Comparison of ENCODE assay signal across 19 cellular contexts in genomic region chr14:96383445-96383844, GRCh38. TPM values are rescaled to one million over a fixed set of nuclear protein-coding genes. Genes with fewer than 3 reads are reported as not detected.
DNase-seq lines count a peak whose midpoint lies in the region; TF ChIP-seq lines count a peak whose summit lies in the region.
"Had no signal": no experiment of that assay in that cellular context is flagged by ENCODE, and none has a peak within 500 bp of the region (broad histone marks: within the 10 kb centered on the region; RNA-seq: fewer than 3 reads in every experiment).

No MANE protein-coding gene starts in this region.

- H4K8ac ChIP-seq in mesenchymal stem cell (ENCODE audit: low read length): no peak overlapping the region

- H3K36me3 ChIP-seq in GM23248 (ENCODE audit: low read depth) (peaks cover 13% of the 10 kb centered on the region), Karpas-422 (ENCODE audit: insufficient read depth, low read length) (peaks cover 29% of the 10 kb centered on the region), mesenchymal stem cell (ENCODE audit: control insufficient read depth in 1 of 2, insufficient read depth in 2 of 2, low read depth in 1 of 2, low read length in 2 of 2) (peaks cover 7 to 60% of the 10 kb centered on the region in 2 experiments), A673 (ENCODE audit: insufficient read depth, low read length, poor library complexity, severe bottlenecking) (peaks cover 19% of the 10 kb centered on the region)

- no peak overlapping the region for H3K14ac ChIP-seq in mesenchymal stem cell (ENCODE audit: low read length in 2 of 2)

- in situ Hi-C loops in GM23248 (cut with MboI): no loop called here

- H3K4me2 ChIP-seq in GM23248 (ENCODE audit: unreplicated experiment): no peak overlapping the region
- no peak overlapping the region for H3K4me2 ChIP-seq in Karpas-422 (ENCODE audit: low read depth, low read length, poor library complexity, severe bottlenecking)
- H3K4me2 ChIP-seq in mesenchymal stem cell (ENCODE audit: low read length, poor library complexity, severe bottlenecking): no peak overlapping the region

- WGBS in GM23248 (ENCODE audit: low coverage in 1 of 2, low lambda C conversion rate in 2 of 2, missing lambda C conversion rate in 2 of 2), 2 experiments: 75 to 78% methylated on average over 2 of the region's 2 CpGs
- 75% methylated on average over 2 of the region's 2 CpGs for WGBS in mesenchymal stem cell

- no peak overlapping the region for H2AFZ ChIP-seq in GM23248
- no peak overlapping the region for H2AFZ ChIP-seq in Karpas-422 (ENCODE audit: low read length)
- H2AFZ ChIP-seq in mesenchymal stem cell (ENCODE audit: low read depth, low read length): no peak overlapping the region

- H3K4me1 ChIP-seq in GM23248 (ENCODE audit: insufficient read depth) (no peaks in the 10 kb centered on the region), Karpas-422 (ENCODE audit: low read length) (peaks cover 83% of the 10 kb centered on the region), mesenchymal stem cell (ENCODE audit: control insufficient read depth, insufficient read depth, low read depth, low read length) (no peaks in the 10 kb centered on the region), A673 (ENCODE audit: insufficient read depth, low read length, poor library complexity, severe bottlenecking) (no peaks in the 10 kb centered on the region)
- H3K4me1 ChIP-seq: SJSA1 had no signal

- H4K20me1 ChIP-seq in GM23248 (ENCODE audit: insufficient read depth) (no peaks in the 10 kb centered on the region), Karpas-422 (ENCODE audit: insufficient read depth, low read depth, low read length) (no peaks in the 10 kb centered on the region)

- H3K27ac ChIP-seq in GM23248 (no peak overlapping the region), Karpas-422 (ENCODE audit: low read length) (peak overlapping the region; percentile 92), mesenchymal stem cell (ENCODE audit: low read length, poor library complexity, severe bottlenecking) (no peak overlapping the region), A673 (ENCODE audit: low read depth, low read length, poor library complexity, severe bottlenecking) (no peak overlapping the region)
- H3K27ac ChIP-seq: SJSA1 had no signal

- H2BK15ac ChIP-seq in mesenchymal stem cell (ENCODE audit: low read depth, poor library complexity, severe bottlenecking): no peak overlapping the region

- POLR2A ChIA-PET in A673 (lab: Charles Lee; ENCODE audit: low non-redundant PET): no interaction called here

- no peaks in the 10 kb centered on the region for H3K9me3 ChIP-seq in GM23248 (ENCODE audit: low read depth)
- H3K9me3 ChIP-seq in Karpas-422 (ENCODE audit: low read length): no peaks in the 10 kb centered on the region
- H3K9me3 ChIP-seq in mesenchymal stem cell (ENCODE audit: control insufficient read depth, low read length): no peaks in the 10 kb centered on the region
- no peaks in the 10 kb centered on the region for H3K9me3 ChIP-seq in A673 (ENCODE audit: low read depth, low read length, poor library complexity, severe bottlenecking)
- H3K9me3 ChIP-seq: SJSA1 had no signal

- BruUV-seq in A673 (replicated peaks; lab: Mats Ljungman, UMichigan): no TSS peak

- H3K9me2 ChIP-seq in GM23248 (ENCODE audit: insufficient read depth) (no peaks in the 10 kb centered on the region), Karpas-422 (replicated peaks; ENCODE audit: insufficient read depth, low read length) (no peaks in the 10 kb centered on the region)

- no peak overlapping the region for H2AK5ac ChIP-seq in mesenchymal stem cell (ENCODE audit: low read length, severe bottlenecking)

- TF ChIP-seq CTCF in choroid plexus epithelial cell (conservative IDR thresholded peaks at IDR 0.05; ENCODE audit: low read depth, low read length): no peak
- TF ChIP-seq CTCF in A673 (conservative IDR thresholded peaks at IDR 0.05; ENCODE audit: low read depth, low read length): no peak

- no peak overlapping the region for H3K4ac ChIP-seq in mesenchymal stem cell (ENCODE audit: low read depth in 1 of 2, low read length in 2 of 2)

- peaks cover 11% of the 10 kb centered on the region for H3K79me1 ChIP-seq in mesenchymal stem cell (replicated peaks; ENCODE audit: low read length, poor library complexity, severe bottlenecking)

- no peak overlapping the region for H2BK5ac ChIP-seq in mesenchymal stem cell (ENCODE audit: low read depth, low read length, poor library complexity, severe bottlenecking)

- H3F3A ChIP-seq in GM23248 (ENCODE audit: insufficient read depth): no peaks in the 10 kb centered on the region

- H3K9ac ChIP-seq in GM23248: no peak overlapping the region
- H3K9ac ChIP-seq in Karpas-422 (ENCODE audit: low read length): no peak overlapping the region
- no peak overlapping the region for H3K9ac ChIP-seq in mesenchymal stem cell (ENCODE audit: low read length)

- intact Hi-C loops in A673 (cut with micrococcal nuclease; ENCODE audit: unreplicated experiment): no loop called here

- H3K4me3 ChIP-seq in GM23248 (no peak overlapping the region), Karpas-422 (ENCODE audit: low read length) (no peak overlapping the region), choroid plexus epithelial cell (ENCODE audit: low read depth, low read length) (no peak overlapping the region), mesenchymal stem cell (ENCODE audit: insufficient read depth in 1 of 2, low read depth in 1 of 2, low read length in 2 of 2) (no peak overlapping the region), A673 (ENCODE audit: low read depth, low read length, poor library complexity, severe bottlenecking) (no peak overlapping the region)
- H3K4me3 ChIP-seq: SJSA1 had no signal

- H2BK120ac ChIP-seq in mesenchymal stem cell (ENCODE audit: low read depth, low read length): no peak overlapping the region

- CTCF ChIA-PET in A673 (lab: Charles Lee): no interaction called here

- no peak overlapping the region for H2BK12ac ChIP-seq in mesenchymal stem cell (ENCODE audit: low read length in 2 of 2)

- H3K79me2 ChIP-seq in GM23248 (ENCODE audit: insufficient read depth) (no peaks in the 10 kb centered on the region), Karpas-422 (ENCODE audit: low read length) (peaks cover 34% of the 10 kb centered on the region)

- H3K18ac ChIP-seq in mesenchymal stem cell (ENCODE audit: low read depth in 1 of 2, low read length in 2 of 2): no peak overlapping the region

- DNase-seq in GM23248 (peak; percentile 6), Karpas-422 (no peak), choroid plexus epithelial cell (ENCODE audit: low read depth) (peak; percentile 21), mesenchymal stem cell (peak; percentile 29), T1000 (lab: John Stamatoyannopoulos, UW) (no peak), A673 (ENCODE audit: low spot score) (no peak)
- DNase-seq in activated CD4-positive, alpha-beta T cell treated with anti-CD3 and anti-CD28 coated beads for 48 hours: no peak
- DNase-seq: CD4-positive, CD25-positive, alpha-beta regulatory T cell; DND-41; H7; KG1; NCI-H1105; NCI-H146; NCI-H2029 treated with DMSO at 0.1 percent for 48 hours; NCI-H2171 treated with DMSO at 0.1 percent for 48 hours; NCI-H446; NCI-H526 had no signal

- no peak overlapping the region for H3K23ac ChIP-seq in mesenchymal stem cell (ENCODE audit: low read length in 2 of 2)

- no peaks in the 10 kb centered on the region for H3K27me3 ChIP-seq in GM23248 (replicated peaks; ENCODE audit: insufficient read depth)
- no peaks in the 10 kb centered on the region for H3K27me3 ChIP-seq in Karpas-422 (ENCODE audit: low read length)
- no peaks in the 10 kb centered on the region for H3K27me3 ChIP-seq in mesenchymal stem cell (ENCODE audit: control insufficient read depth in 1 of 2, insufficient read depth in 1 of 2, low read length in 2 of 2)
- H3K27me3 ChIP-seq in A673 (replicated peaks; ENCODE audit: insufficient read depth, low read depth, low read length, poor library complexity): no peaks in the 10 kb centered on the region
- H3K27me3 ChIP-seq: SJSA1 had no signal

- no peak overlapping the region for H4K91ac ChIP-seq in mesenchymal stem cell (ENCODE audit: low read length)

RNA-seq across cellular contexts. Expression of gene AK7, which starts 8.5 kb away (rescaled TPM):
- total RNA-seq in GM23248 (2014; rRNA removed; shearing (Covaris generic)): not detected in 2 replicates
- 0.28 and 0.45 TPM in 2 replicates for polyA plus RNA-seq in GM23248 (2016; fragmentation: Nextera tagmentation; extraction: Ambion mirVana)
- total RNA-seq in Karpas-422 (2014; rRNA removed; shearing (Covaris generic); ENCODE audit: low replicate concordance): 4.7 and 9.5 TPM in 2 replicates
- polyA plus RNA-seq in mesenchymal stem cell (2013, experiment 1 of 2): 1.2 TPM
- 1.2 TPM for polyA plus RNA-seq in mesenchymal stem cell (2013, experiment 2 of 2)
- 138 TPM in 2 replicates for total RNA-seq in A673 (2021)
- total RNA-seq: CD4-positive, CD25-positive, alpha-beta regulatory T cell; SJSA1; T-helper 1 cell treated with Interleukin-12 subunit alpha and Interleukin-12 subunit beta and Interleukin-4 antibody, amounts not matched to agents 30 ng/mL and 1 ng/mL, for 36 hours had no signal

RNA-seq across cellular contexts. Expression of gene GSKIP, which starts 20.1 kb away (rescaled TPM):
- total RNA-seq in GM23248 (2014; rRNA removed; shearing (Covaris generic)): 46.5 and 47.3 TPM in 2 replicates
- polyA plus RNA-seq in GM23248 (2016; fragmentation: Nextera tagmentation; extraction: Ambion mirVana): 35.4 and 37.3 TPM in 2 replicates
- 20.5 and 53.3 TPM in 2 replicates for total RNA-seq in Karpas-422 (2014; rRNA removed; shearing (Covaris generic); ENCODE audit: low replicate concordance)
- polyA plus RNA-seq in mesenchymal stem cell (2013, experiment 1 of 2): 20.2 TPM
- polyA plus RNA-seq in mesenchymal stem cell (2013, experiment 2 of 2): 22.0 TPM
- 21.3 and 21.6 TPM in 2 replicates for total RNA-seq in A673 (2021)

RNA-seq across cellular contexts. Expression of gene ATG2B, which starts 20.3 kb away (rescaled TPM):
- 10.0 and 10.7 TPM in 2 replicates for total RNA-seq in GM23248 (2014; rRNA removed; shearing (Covaris generic))
- polyA plus RNA-seq in GM23248 (2016; fragmentation: Nextera tagmentation; extraction: Ambion mirVana): 2.5 and 2.9 TPM in 2 replicates
- total RNA-seq in Karpas-422 (2014; rRNA removed; shearing (Covaris generic); ENCODE audit: low replicate concordance): 53.9 and 60.8 TPM in 2 replicates
- 7.2 TPM for polyA plus RNA-seq in mesenchymal stem cell (2013, experiment 1 of 2)
- polyA plus RNA-seq in mesenchymal stem cell (2013, experiment 2 of 2): 7.5 TPM
- total RNA-seq in A673 (2021): 22.7 and 24.2 TPM in 2 replicates

Comparison
In these comparisons a context has a peak if more than half of its experiments do, and no peak if none do; other contexts are left out.
1. DNase-seq: peak in GM23248 (single experiment), choroid plexus epithelial cell (single experiment) and mesenchymal stem cell (single experiment); none in Karpas-422 (single experiment), activated CD4-positive, alpha-beta T cell treated with anti-CD3 and anti-CD28 coated beads for 48 hours (single experiment), T1000 (single experiment) and A673 (single experiment).
2. RNA of gene AK7, which starts 8.5 kb away (total RNA-seq): 138 TPM in A673; 4.7 to 9.5 TPM in Karpas-422 and not detected in GM23248; every median in the first group is over 10 times any median in the second.